ENCODE assay signal across 1 cellular context in genomic region chr2:85319811-85320210, GRCh38.
TF ChIP-seq lines count a peak whose summit lies in the region.

No MANE protein-coding gene starts in this region.

TF ChIP-seq in HepG2, 621 proteins besides CTCF, POLR2A, EP300 and RAD21:
- TF ChIP-seq POLR2G (IDR thresholded peaks at IDR 0.05; ENCODE audit: low read depth, low read length) (0 out of 2 replicates have a peak, but pooled peaks have one; percentile 26), POLR2AphosphoS5 (IDR thresholded peaks at IDR 0.05; ENCODE audit: low read depth, low read length) (0 out of 2 replicates have a peak, but pooled peaks have one; percentile 32), TAF1 (CRISPR knock-in tag; IDR thresholded peaks at IDR 0.05) (0 out of 2 replicates have a peak, but pooled peaks have one; percentile 21), ARID2 (CRISPR knock-in tag; IDR thresholded peaks at IDR 0.05; ENCODE audit: borderline replicate concordance) (no peak)
